Comparison of ENCODE assay signal across 22 cellular contexts in genomic region chr1:82867781-82868180, GRCh38.
A peak's percentile ranks its signal among the peaks of the same experiment; 100 is the strongest.
DNase-seq lines count a peak whose midpoint lies in the region; ATAC-seq and TF ChIP-seq lines count a peak whose summit lies in the region.
"Had no signal": no experiment of that assay in that cellular context is flagged by ENCODE, and none has a peak within 500 bp of the region (broad histone marks: within the 10 kb centered on the region; RNA-seq: fewer than 3 reads in every experiment).

No MANE protein-coding gene starts in this region.

- H3K36me3 ChIP-seq in adipocyte (ENCODE audit: control insufficient read depth, insufficient read depth, low read length, severe bottlenecking) (no peaks in the 10 kb centered on the region), thoracic aorta (no peaks in the 10 kb centered on the region)

- DNase-seq in AG20443 (ENCODE audit: low spot score) (peak; percentile 30), adipocyte (ENCODE audit: low read depth) (peak; percentile 2), hepatic stellate cell (ENCODE audit: low spot score) (peak; percentile 5), thoracic aorta (ENCODE audit: low spot score) (no peak), head of caudate nucleus (no peak), NCI-H748 (lab: John Stamatoyannopoulos, UW; ENCODE audit: unreplicated experiment) (no peak)
- DNase-seq in activated CD4-positive, alpha-beta T cell treated with anti-CD3 and anti-CD28 coated beads, Interleukin-2, amount 10 ng/mL, durations not matched to agents 24 days and 14 days = no peak
- DNase-seq: CD8-positive, alpha-beta memory T cell; DMS53; GDM1; GOT3; KBM-7; NCI-H1092 treated with DMSO at 0.1 percent for 48 hours; NCI-H1436 treated with DMSO at 0.1 percent for 48 hours; NCI-H2029 treated with DMSO at 0.1 percent for 48 hours; NCI-H2171; NCI-H345; NCI-H524 treated with DMSO at 0.1 percent for 48 hours; OCI-M1; SHP77 had no signal

- H3K4me3 Mint-ChIP-seq in activated CD4-positive, alpha-beta T cell treated with anti-CD3 and anti-CD28 coated beads, Interleukin-2, amount 10 ng/mL, durations not matched to agents 24 days and 14 days = no peak overlapping the region
- H3K4me3 Mint-ChIP-seq: CD8-positive, alpha-beta memory T cell had no signal

- no peaks in the 10 kb centered on the region for H3K9me3 Mint-ChIP-seq in activated CD4-positive, alpha-beta T cell treated with anti-CD3 and anti-CD28 coated beads, Interleukin-2, amount 10 ng/mL, durations not matched to agents 24 days and 14 days

- no peaks in the 10 kb centered on the region for H3K36me3 Mint-ChIP-seq in activated CD4-positive, alpha-beta T cell treated with anti-CD3 and anti-CD28 coated beads, Interleukin-2, amount 10 ng/mL, durations not matched to agents 24 days and 14 days (ENCODE audit: low read depth)
- H3K36me3 Mint-ChIP-seq: CD8-positive, alpha-beta memory T cell had no signal

- H3K4me3 ChIP-seq in adipocyte (ENCODE audit: low read length) (no peak overlapping the region), thoracic aorta (no peak overlapping the region)

- peak overlapping the region; percentile 26 to 48 for H3K27ac ChIP-seq in thoracic aorta
- H3K27ac ChIP-seq: C4-2B had no signal

- no peak for TF ChIP-seq CTCF in thoracic aorta (IDR thresholded peaks at IDR 0.05)

- no peak overlapping the region for H3K27ac Mint-ChIP-seq in activated CD4-positive, alpha-beta T cell treated with anti-CD3 and anti-CD28 coated beads, Interleukin-2, amount 10 ng/mL, durations not matched to agents 24 days and 14 days
- H3K27ac Mint-ChIP-seq: CD8-positive, alpha-beta memory T cell had no signal

- H3K4me1 Mint-ChIP-seq in activated CD4-positive, alpha-beta T cell treated with anti-CD3 and anti-CD28 coated beads, Interleukin-2, amount 10 ng/mL, durations not matched to agents 24 days and 14 days = no peaks in the 10 kb centered on the region
- H3K4me1 Mint-ChIP-seq: CD8-positive, alpha-beta memory T cell had no signal

- no peak overlapping the region for H3K9ac ChIP-seq in adipocyte (ENCODE audit: low read length)

- H3K27me3 ChIP-seq in adipocyte (replicated peaks; ENCODE audit: control insufficient read depth, insufficient read depth, low read length) (no peaks in the 10 kb centered on the region), thoracic aorta (replicated peaks; ENCODE audit: insufficient read depth) (no peaks in the 10 kb centered on the region)

- intact Hi-C loops in head of caudate nucleus (cut with DNase I) = no loop called here
- intact Hi-C loops in activated CD4-positive, alpha-beta T cell treated with anti-CD3 and anti-CD28 coated beads, Interleukin-2, amount 10 ng/mL, durations not matched to agents 24 days and 14 days (cut with micrococcal nuclease) = no loop called here

- ATAC-seq in thoracic aorta (ENCODE audit: insufficient number of reproducible peaks, low FRiP score, low read depth) = no peak
- ATAC-seq: HCT116 had no signal

- H3K27me3 Mint-ChIP-seq in activated CD4-positive, alpha-beta T cell treated with anti-CD3 and anti-CD28 coated beads, Interleukin-2, amount 10 ng/mL, durations not matched to agents 24 days and 14 days = no peaks in the 10 kb centered on the region
- H3K27me3 Mint-ChIP-seq: CD8-positive, alpha-beta memory T cell had no signal

- H3K9me3 ChIP-seq in adipocyte (ENCODE audit: control insufficient read depth, low read length) (no peaks in the 10 kb centered on the region), thoracic aorta (no peaks in the 10 kb centered on the region)

- H3K4me1 ChIP-seq in adipocyte (ENCODE audit: control insufficient read depth, insufficient read depth, low read length) (no peaks in the 10 kb centered on the region), thoracic aorta (ENCODE audit: control insufficient read depth in 1 of 2, low read depth in 2 of 2) (peaks cover 0 to 19% of the 10 kb centered on the region in 2 donors)

Comparison
In these comparisons a context has a peak if more than half of its experiments do, and no peak if none do; other contexts are left out.
1. DNase-seq: peak in AG20443 (single experiment), adipocyte (single experiment) and hepatic stellate cell (single experiment); none in thoracic aorta (single experiment), head of caudate nucleus (0 of 42), NCI-H748 (single experiment) and activated CD4-positive, alpha-beta T cell treated with anti-CD3 and anti-CD28 coated beads, Interleukin-2, amount 10 ng/mL, durations not matched to agents 24 days and 14 days (single experiment).